30 cellular contexts compared by ENCODE assay signal in genomic region chr10:53088956-53089355, GRCh38.
"Had no signal": no experiment of that assay in that cellular context is flagged by ENCODE, and none has a peak within 500 bp of the region (broad histone marks: within the 10 kb centered on the region; RNA-seq: fewer than 3 reads in every experiment).

No MANE protein-coding gene starts in this region.

- H3K27ac Mint-ChIP-seq: activated CD8-positive, alpha-beta T cell treated with anti-CD3 and anti-CD28 coated beads for 36 hours; activated naive CD4-positive, alpha-beta T cell treated with anti-CD3 and anti-CD28 coated beads, Interleukin-2, amount 50 U/mL, for 24 hours; activated naive CD8-positive, alpha-beta T cell treated with anti-CD3 and anti-CD28 coated beads, Interleukin-2, amount 10 ng/mL, durations not matched to agents 7 days and 5 days; activated T-cell treated with anti-CD3 and anti-CD28 coated beads, Interleukin-2, amount 50 U/mL, for 24 hours; activated T-helper 2 cell treated with anti-CD3 and anti-CD28 coated beads, Interferon-gamma antibody, Interleukin-2, Interleukin-4, amounts not matched to agents 10 μg/mL and 5 μg/mL and 100 μg/mL, durations not matched to agents 14 hours and 24 hours and 36 hours had no signal

- H3K4me1 ChIP-seq: ascending aorta had no signal

- H3K27me3 ChIP-seq: ascending aorta, cardiac muscle cell had no signal

- H2AFZ ChIP-seq: PC-9 had no signal

- H3K36me3 Mint-ChIP-seq: activated naive CD4-positive, alpha-beta T cell treated with anti-CD3 and anti-CD28 coated beads, Interleukin-2, amount 50 U/mL, for 24 hours; activated naive CD8-positive, alpha-beta T cell treated with anti-CD3 and anti-CD28 coated beads, Interleukin-2, amount 10 ng/mL, durations not matched to agents 7 days and 5 days had no signal

- H3K4me3 ChIP-seq: ascending aorta, cardiac muscle cell, PC-9 had no signal

- DNase-seq: activated CD4-positive, alpha-beta T cell treated with anti-CD3 and anti-CD28 coated beads for 1 hour; activated CD4-positive, alpha-beta T cell treated with anti-CD3 and anti-CD28 coated beads for 48 hours; activated CD4-positive, CD25-positive, alpha-beta regulatory T cell; activated CD8-positive, alpha-beta T cell treated with anti-CD3 and anti-CD28 coated beads for 36 hours; activated gamma-delta T cell; activated naive CD4-positive, alpha-beta T cell treated with Interleukin-2 at 50 U/mL for 16 hours; activated naive CD8-positive, alpha-beta T cell treated with anti-CD3 and anti-CD28 coated beads, Interleukin-2, amount 10 ng/mL, durations not matched to agents 7 days and 5 days; activated T-cell treated with anti-CD3 and anti-CD28 coated beads, Interleukin-2, amount 50 U/mL, for 24 hours; amygdala; NCI-H1092 treated with DMSO at 0.1 percent for 48 hours; NCI-H1417; NCI-H146; NCI-H187; NCI-H2029 treated with DMSO at 0.1 percent for 48 hours; NCI-H2107; NCI-H2171; NCI-H510A; NCI-H526; NCI-H748 treated with DMSO at 0.1 percent for 48 hours; NK-92 treated with Interleukin-12 subunit alpha and Interleukin-12 subunit beta, amount 100 ng/mL, for 24 hours; PC-9; SIG-M5; T1000; WERI-Rb-1 had no signal

- H3K4me1 Mint-ChIP-seq: activated naive CD4-positive, alpha-beta T cell treated with anti-CD3 and anti-CD28 coated beads, Interleukin-2, amount 50 U/mL, for 24 hours; activated naive CD8-positive, alpha-beta T cell treated with anti-CD3 and anti-CD28 coated beads, Interleukin-2, amount 10 ng/mL, durations not matched to agents 7 days and 5 days; central memory CD8-positive, alpha-beta T cell had no signal

- H3K36me3 ChIP-seq: ascending aorta, cardiac muscle cell, WERI-Rb-1 had no signal

- H3K4me2 ChIP-seq: PC-9 had no signal

- H3K27ac ChIP-seq: ascending aorta, cardiac muscle cell, PC-9, RWPE1, WERI-Rb-1 had no signal

- H3K9me3 ChIP-seq: ascending aorta had no signal

- H3K27me3 Mint-ChIP-seq: activated CD8-positive, alpha-beta T cell treated with anti-CD3 and anti-CD28 coated beads for 36 hours; activated naive CD4-positive, alpha-beta T cell treated with anti-CD3 and anti-CD28 coated beads, Interleukin-2, amount 50 U/mL, for 24 hours; activated naive CD8-positive, alpha-beta T cell treated with anti-CD3 and anti-CD28 coated beads, Interleukin-2, amount 10 ng/mL, durations not matched to agents 7 days and 5 days; activated T-cell treated with anti-CD3 and anti-CD28 coated beads, Interleukin-2, amount 50 U/mL, for 24 hours; central memory CD8-positive, alpha-beta T cell had no signal

- H3K4me3 Mint-ChIP-seq: activated CD8-positive, alpha-beta T cell treated with anti-CD3 and anti-CD28 coated beads for 36 hours; activated naive CD4-positive, alpha-beta T cell treated with anti-CD3 and anti-CD28 coated beads, Interleukin-2, amount 50 U/mL, for 24 hours; activated naive CD8-positive, alpha-beta T cell treated with anti-CD3 and anti-CD28 coated beads, Interleukin-2, amount 10 ng/mL, durations not matched to agents 7 days and 5 days; activated T-cell treated with anti-CD3 and anti-CD28 coated beads, Interleukin-2, amount 50 U/mL, for 24 hours; central memory CD8-positive, alpha-beta T cell had no signal
